ENCODE assay signal across 12 cellular contexts in genomic region chr9:37369671-37370070, GRCh38. TPM values are rescaled to one million over a fixed set of nuclear protein-coding genes. Genes with fewer than 3 reads are reported as not detected.
DNase-seq lines count a peak whose midpoint lies in the region; ATAC-seq and TF ChIP-seq lines count a peak whose summit lies in the region.
"Had no signal": no experiment of that assay in that cellular context is flagged by ENCODE, and none has a peak within 500 bp of the region (broad histone marks: within the 10 kb centered on the region; RNA-seq: fewer than 3 reads in every experiment).

No MANE protein-coding gene starts in this region.

- no peak for TF ChIP-seq POLR2A in tibial nerve (IDR thresholded peaks at IDR 0.05)

- DNase-seq in germinal center (ENCODE audit: low spot score) (peak; percentile 69), NCI-H2196 (lab: John Stamatoyannopoulos, UW; ENCODE audit: unreplicated experiment) (no peak), GOT3 (lab: John Stamatoyannopoulos, UW) (no peak), tibial nerve (ENCODE audit: low spot score in 2 of 2) (no peak)
- DNase-seq in activated CD8-positive, alpha-beta memory T cell treated with anti-CD3 and anti-CD28 coated beads for 24 hours: no peak
- DNase-seq: activated T-cell treated with anti-CD3 and anti-CD28 coated beads, Interleukin-2, amount 50 U/mL, for 1 hour; heart right ventricle; SJCRH30; stimulated activated CD8-positive, alpha-beta memory T cell treated with anti-CD3 and anti-CD28 coated beads, Interleukin-4, amount 100 ng/mL, for 48 hours had no signal

- no peaks in the 10 kb centered on the region for H3K36me3 ChIP-seq in tibial nerve
- H3K36me3 ChIP-seq: heart right ventricle, SJCRH30 had no signal

- WGBS in tibial nerve, 2 donors: 93% methylated on average over 5 of the region's 5 CpGs

- H3K4me3 ChIP-seq in tibial nerve: no peak overlapping the region
- H3K4me3 ChIP-seq: heart right ventricle, SJCRH30 had no signal

- no peaks in the 10 kb centered on the region for H3K9me3 ChIP-seq in tibial nerve
- H3K9me3 ChIP-seq: heart right ventricle, SJCRH30 had no signal

- H3K4me1 ChIP-seq in tibial nerve: no peaks in the 10 kb centered on the region
- H3K4me1 ChIP-seq: heart right ventricle, SJCRH30 had no signal

- no peak for TF ChIP-seq CTCF in tibial nerve (IDR thresholded peaks at IDR 0.05)

- H3K27ac ChIP-seq in tibial nerve: no peak overlapping the region
- H3K27ac ChIP-seq: heart right ventricle, SJCRH30 had no signal

- ATAC-seq in GM18502 (IDR thresholded peaks at IDR 0.05; ENCODE audit: poor library complexity, unreplicated experiment) (peak; percentile 36), GM21381 (IDR thresholded peaks at IDR 0.05; ENCODE audit: unreplicated experiment) (peak; percentile 28), HG03159 (IDR thresholded peaks at IDR 0.05; ENCODE audit: unreplicated experiment) (peak; percentile 29)
- ATAC-seq: heart right ventricle had no signal

- TF ChIP-seq EP300 in tibial nerve (IDR thresholded peaks at IDR 0.05): no peak

- no peaks in the 10 kb centered on the region for H3K27me3 ChIP-seq in tibial nerve
- H3K27me3 ChIP-seq: heart right ventricle, SJCRH30 had no signal

RNA-seq across cellular contexts. Expression of gene GRHPR, which starts 52.8 kb away (rescaled TPM):
- 100 to 1,000 TPM; 175 to 250 (median 200) TPM for total RNA-seq in tibial nerve
